ENCODE assay signal across 1 cellular context in the genomic region with DNA sequence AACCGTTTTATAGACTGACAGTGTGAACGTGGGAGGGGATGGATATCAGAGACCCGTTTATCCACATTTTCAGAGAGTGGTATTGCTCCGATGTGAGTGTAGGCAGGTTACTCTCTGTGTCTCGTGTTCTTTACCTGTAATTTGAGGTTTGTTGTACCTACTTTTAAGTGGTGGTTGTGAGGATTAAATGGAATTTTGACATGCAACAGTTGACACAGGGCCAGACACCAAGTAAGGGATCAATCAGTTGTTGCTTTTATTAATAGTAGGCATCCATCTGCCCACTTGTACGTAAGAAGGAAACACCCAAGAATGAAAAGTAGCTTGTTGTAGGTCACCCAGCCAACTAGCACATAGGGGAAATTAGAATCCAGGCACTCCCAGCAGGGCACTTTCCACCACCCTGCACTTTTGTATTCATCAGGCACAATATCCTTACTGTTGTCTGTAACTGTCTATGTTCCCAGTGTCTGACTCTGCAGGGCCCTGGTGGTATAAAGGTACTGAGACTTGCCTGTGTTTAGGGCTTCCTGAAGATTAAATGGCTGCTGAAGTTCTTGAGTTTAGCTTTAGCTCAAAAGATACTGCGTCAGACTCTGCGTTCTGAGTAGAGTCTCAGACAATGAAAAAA.
TF ChIP-seq lines count a peak whose summit lies in the region.

No MANE protein-coding gene starts in this region.

TF ChIP-seq in HEK293, 187 proteins besides CTCF, POLR2A, EP300 and RAD21:
- peak; percentile 53 for TF ChIP-seq SCRT2 (tag by site-specific recombination; IDR thresholded peaks at IDR 0.05)
- peak; percentile 92 for TF ChIP-seq ZNF133 (tag by site-specific recombination; IDR thresholded peaks at IDR 0.05)
